8 cellular contexts compared by ENCODE assay signal in genomic region chr6:108592371-108593337, GRCh38. TPM values are rescaled to one million over a fixed set of nuclear protein-coding genes. Genes with fewer than 3 reads are reported as not detected.
DNase-seq lines count a peak whose midpoint lies in the region; ATAC-seq lines count a peak whose summit lies in the region.

No MANE protein-coding gene starts in this region.

- ATAC-seq in HG02840 (IDR thresholded peaks at IDR 0.05; ENCODE audit: low FRiP score, unreplicated experiment), result peak; percentile 55
- peak; percentile 66 to 85 for ATAC-seq in activated naive CD4-positive, alpha-beta T cell treated with anti-CD3 and anti-CD28 coated beads, Interleukin-2, amount 50 U/mL, for 72 hours
- ATAC-seq in stimulated activated memory B cell treated with anti-CD40 and anti-IgM and Interleukin-4, amounts not matched to agents 10 μg/mL and 1 μg/mL and 100 μg/mL, for 72 hours, result peak; percentile 90

- no peaks in the 10 kb centered on the region for H3K27me3 Mint-ChIP-seq in stimulated activated memory B cell treated with anti-CD40 and anti-IgM and Interleukin-4, amounts not matched to agents 10 μg/mL and 1 μg/mL and 100 μg/mL, for 72 hours

- H3K36me3 Mint-ChIP-seq in activated naive CD4-positive, alpha-beta T cell treated with anti-CD3 and anti-CD28 coated beads, Interleukin-2, amount 50 U/mL, for 72 hours, result peaks cover 0 to 7% of the 10 kb centered on the region in 2 donors
- no peaks in the 10 kb centered on the region for H3K36me3 Mint-ChIP-seq in stimulated activated memory B cell treated with anti-CD40 and anti-IgM and Interleukin-4, amounts not matched to agents 10 μg/mL and 1 μg/mL and 100 μg/mL, for 72 hours

- H3K4me3 Mint-ChIP-seq in stimulated activated memory B cell treated with anti-CD40 and anti-IgM and Interleukin-4, amounts not matched to agents 10 μg/mL and 1 μg/mL and 100 μg/mL, for 72 hours, result no peak overlapping the region

- peak; percentile 22 for DNase-seq in NCI-H748 (lab: John Stamatoyannopoulos, UW; ENCODE audit: unreplicated experiment)
- no peak for DNase-seq in NCI-H748 treated with DMSO at 0.1 percent for 48 hours (lab: John Stamatoyannopoulos, UW)
- DNase-seq in NOMO-1 (lab: John Stamatoyannopoulos, UW; ENCODE audit: unreplicated experiment in 2 of 2), result peak; percentile 39 to 53
- DNase-seq in activated naive CD4-positive, alpha-beta T cell treated with anti-CD3 and anti-CD28 coated beads, Interleukin-2, amount 50 U/mL, for 72 hours (ENCODE audit: low spot score in 2 of 2), result peak in 1 of 2 donors; percentile 21
- DNase-seq in kidney tubule cell (ENCODE audit: low spot score), result peak; percentile 91
- DNase-seq in NCI-H1092 (lab: John Stamatoyannopoulos, UW), result no peak

- peaks cover 93% of the 10 kb centered on the region for H3K4me1 Mint-ChIP-seq in stimulated activated memory B cell treated with anti-CD40 and anti-IgM and Interleukin-4, amounts not matched to agents 10 μg/mL and 1 μg/mL and 100 μg/mL, for 72 hours

- H3K9me3 Mint-ChIP-seq in activated naive CD4-positive, alpha-beta T cell treated with anti-CD3 and anti-CD28 coated beads, Interleukin-2, amount 50 U/mL, for 72 hours, result no peaks in the 10 kb centered on the region
- H3K9me3 Mint-ChIP-seq in stimulated activated memory B cell treated with anti-CD40 and anti-IgM and Interleukin-4, amounts not matched to agents 10 μg/mL and 1 μg/mL and 100 μg/mL, for 72 hours, result no peaks in the 10 kb centered on the region

- H3K27ac Mint-ChIP-seq in activated naive CD4-positive, alpha-beta T cell treated with anti-CD3 and anti-CD28 coated beads, Interleukin-2, amount 50 U/mL, for 72 hours, result no peak overlapping the region
- peak overlapping the region; percentile 80 for H3K27ac Mint-ChIP-seq in stimulated activated memory B cell treated with anti-CD40 and anti-IgM and Interleukin-4, amounts not matched to agents 10 μg/mL and 1 μg/mL and 100 μg/mL, for 72 hours

RNA-seq across cellular contexts. Expression of gene FOXO3, which starts 31.9 kb away (rescaled TPM):
- 1 to 10 TPM; 2.1 to 4.8 TPM for total RNA-seq in activated naive CD4-positive, alpha-beta T cell treated with anti-CD3 and anti-CD28 coated beads, Interleukin-2, amount 50 U/mL, for 72 hours

Comparison
In these comparisons a context has a peak if more than half of its experiments do, and no peak if none do; other contexts are left out.
1. DNase-seq: peak in NCI-H748 (single experiment), NOMO-1 (2 of 2) and kidney tubule cell (single experiment); none in NCI-H748 treated with DMSO at 0.1 percent for 48 hours (single experiment) and NCI-H1092 (single experiment).
2. Peak in every context shown above with its lines, with median percentiles within 50 percentile points of each other: ATAC-seq.